22 cellular contexts compared by ENCODE assay signal in the genomic region with DNA sequence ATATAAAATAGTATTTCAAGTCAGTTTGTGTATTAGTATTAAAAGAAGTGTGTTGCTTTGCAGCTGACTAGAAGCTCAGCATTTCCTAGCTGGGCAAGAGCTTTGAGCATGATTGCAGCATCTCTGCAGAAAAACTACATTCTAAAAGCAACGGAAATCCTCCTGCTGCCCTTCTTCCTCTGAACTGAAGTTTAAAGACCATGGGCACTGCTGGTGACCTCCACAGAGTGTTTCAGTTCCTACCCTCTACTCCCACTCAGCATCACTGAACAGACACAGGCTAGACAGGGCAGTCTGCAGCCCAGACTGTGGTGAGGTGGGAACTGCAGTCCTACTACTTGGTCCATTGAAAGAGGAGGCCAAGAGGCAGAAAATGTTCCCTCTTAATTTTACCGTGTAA. TPM values are rescaled to one million over a fixed set of nuclear protein-coding genes. Genes with fewer than 3 reads are reported as not detected.
DNase-seq lines count a peak whose midpoint lies in the region; ATAC-seq, FAIRE-seq and TF ChIP-seq lines count a peak whose summit lies in the region.
"Had no signal": no experiment of that assay in that cellular context is flagged by ENCODE, and none has a peak within 500 bp of the region (broad histone marks: within the 10 kb centered on the region; RNA-seq: fewer than 3 reads in every experiment).

No MANE protein-coding gene starts in this region.

- H3K4me1 ChIP-seq in colonic mucosa (peaks cover 7% of the 10 kb centered on the region), kidney (ENCODE audit: control insufficient read depth in 1 of 2, insufficient read depth in 1 of 2, low read depth in 1 of 2, low read length in 2 of 2) (peaks cover 0 to 2% of the 10 kb centered on the region in 2 donors)
- H3K4me1 ChIP-seq: thyroid gland had no signal

- TF ChIP-seq CTCF in colonic mucosa (IDR thresholded peaks at IDR 0.05) (no peak), kidney (IDR thresholded peaks at IDR 0.05; ENCODE audit: borderline replicate concordance, extremely low read depth, insufficient read depth) (no peak)

- peaks cover 13 to 34% of the 10 kb centered on the region in 2 donors for H3K4me1 Mint-ChIP-seq in stimulated activated naive B cell treated with anti-CD40 and anti-IgM and Interleukin-4, amounts not matched to agents 10 μg/mL and 1 μg/mL and 100 μg/mL, for 72 hours
- H3K4me1 Mint-ChIP-seq: memory B cell had no signal

- intact Hi-C loops in colonic mucosa (cut with DNase I) (no loop called here), kidney (cut with DNase I) (no loop called here)

- no peak overlapping the region for H3K4me3 Mint-ChIP-seq in stimulated activated naive B cell treated with anti-CD40 and anti-IgM and Interleukin-4, amounts not matched to agents 10 μg/mL and 1 μg/mL and 100 μg/mL, for 72 hours
- H3K4me3 Mint-ChIP-seq: memory B cell; nephron progenitor cell; T-helper 1 cell treated with Interleukin-12 subunit alpha and Interleukin-12 subunit beta and Interleukin-4 antibody, amounts not matched to agents 30 μg/mL and 1 μg/mL, for 36 hours had no signal

- H3K9me3 ChIP-seq in colonic mucosa (no peaks in the 10 kb centered on the region), kidney (ENCODE audit: control insufficient read depth in 1 of 2, low read length in 2 of 2) (no peaks in the 10 kb centered on the region)
- H3K9me3 ChIP-seq: thyroid gland had no signal

- no peak for FAIRE-seq in kidney (lab: Jason Lieb, UNC)

- peak; percentile 41 for DNase-seq in NCI-H1105 treated with DMSO at 0.1 percent for 48 hours (lab: John Stamatoyannopoulos, UW)
- no peak for DNase-seq in NCI-H1105 (lab: John Stamatoyannopoulos, UW)
- no peak for DNase-seq in colonic mucosa
- peak; percentile 20 for DNase-seq in stimulated activated naive B cell treated with anti-CD40 and anti-IgM and Interleukin-4, amounts not matched to agents 10 μg/mL and 1 μg/mL and 100 μg/mL, for 72 hours
- no peak for DNase-seq in kidney
- DNase-seq in RKO (ENCODE audit: low spot score), result no peak
- DNase-seq in retina, result no peak
- DNase-seq: 8988T; activated CD4-positive, CD25-positive, alpha-beta regulatory T cell treated with anti-CD3 and anti-CD28 coated beads, Interleukin-2, amount 50 U/mL, for 72 hours; activated CD8-positive, alpha-beta memory T cell treated with anti-CD3 and anti-CD28 coated beads, Interleukin-2, amount 50 U/mL, for 48 hours; activated naive CD4-positive, alpha-beta T cell; aorta; foreskin melanocyte; NCI-H2029; NCI-H510A; nephron progenitor cell; stimulated activated CD4-positive, alpha-beta T cell treated with anti-CD3 and anti-CD28 coated beads, Interleukin-2, amount 100 ng/mL, for 24 hours; thyroid gland had no signal

- ATAC-seq in HG02759 (IDR thresholded peaks at IDR 0.05; ENCODE audit: unreplicated experiment), result peak; percentile 76
- ATAC-seq in stimulated activated naive B cell treated with anti-CD40 and anti-IgM and Interleukin-4, amounts not matched to agents 10 μg/mL and 1 μg/mL and 100 μg/mL, for 72 hours (replicated peaks), result peak; percentile 97 to 98

- H3K27me3 Mint-ChIP-seq in stimulated activated naive B cell treated with anti-CD40 and anti-IgM and Interleukin-4, amounts not matched to agents 10 μg/mL and 1 μg/mL and 100 μg/mL, for 72 hours, result no peaks in the 10 kb centered on the region

- H3K36me3 Mint-ChIP-seq in stimulated activated naive B cell treated with anti-CD40 and anti-IgM and Interleukin-4, amounts not matched to agents 10 μg/mL and 1 μg/mL and 100 μg/mL, for 72 hours, result peaks cover 0 to 3% of the 10 kb centered on the region in 2 donors
- H3K36me3 Mint-ChIP-seq: memory B cell had no signal

- H3K4me3 ChIP-seq in colonic mucosa (no peak overlapping the region), kidney (ENCODE audit: low read length in 2 of 2) (no peak overlapping the region)
- H3K4me3 ChIP-seq: thyroid gland had no signal

- no peaks in the 10 kb centered on the region for H3K27me3 ChIP-seq in colonic mucosa
- H3K27me3 ChIP-seq: thyroid gland had no signal

- H3K36me3 ChIP-seq in colonic mucosa (no peaks in the 10 kb centered on the region), kidney (ENCODE audit: control insufficient read depth in 1 of 2, insufficient read depth in 2 of 2, low read length in 2 of 2) (no peaks in the 10 kb centered on the region)
- H3K36me3 ChIP-seq: thyroid gland had no signal

- H3K9me3 Mint-ChIP-seq in stimulated activated naive B cell treated with anti-CD40 and anti-IgM and Interleukin-4, amounts not matched to agents 10 μg/mL and 1 μg/mL and 100 μg/mL, for 72 hours, result peaks cover 0 to 3% of the 10 kb centered on the region in 2 donors
- H3K9me3 Mint-ChIP-seq: T-helper 1 cell treated with Interleukin-12 subunit alpha and Interleukin-12 subunit beta and Interleukin-4 antibody, amounts not matched to agents 30 μg/mL and 1 μg/mL, for 36 hours had no signal

- H3K9ac ChIP-seq in colonic mucosa (ENCODE audit: low read depth in 2 of 2, low read length in 2 of 2), result no peak overlapping the region
- H3K9ac ChIP-seq in kidney (ENCODE audit: low read length in 2 of 2), result no peak overlapping the region

- no peak overlapping the region for H3K27ac Mint-ChIP-seq in stimulated activated naive B cell treated with anti-CD40 and anti-IgM and Interleukin-4, amounts not matched to agents 10 μg/mL and 1 μg/mL and 100 μg/mL, for 72 hours
- H3K27ac Mint-ChIP-seq: memory B cell; T-helper 1 cell treated with Interleukin-12 subunit alpha and Interleukin-12 subunit beta and Interleukin-4 antibody, amounts not matched to agents 30 μg/mL and 1 μg/mL, for 36 hours had no signal

- H3K27ac ChIP-seq in colonic mucosa (peak overlapping the region; percentile 78), kidney (ENCODE audit: low read depth in 2 of 2, low read length in 2 of 2) (no peak overlapping the region)
- H3K27ac ChIP-seq: C4-2B, thyroid gland had no signal

RNA-seq across cellular contexts. Expression of a gene that starts 59.0 kb away (rescaled TPM):
- total RNA-seq in colonic mucosa, result 10 to 100 TPM; 67.4 to 83.6 TPM
- total RNA-seq in kidney, result 11.5 TPM
- 3.1 TPM for polyA plus RNA-seq in kidney (ENCODE audit: insufficient read depth, low read depth, low replicate concordance)

Comparison
In these comparisons a context has a peak if more than half of its experiments do, and no peak if none do; other contexts are left out.
1. DNase-seq: peak in NCI-H1105 treated with DMSO at 0.1 percent for 48 hours (single experiment) and stimulated activated naive B cell treated with anti-CD40 and anti-IgM and Interleukin-4, amounts not matched to agents 10 μg/mL and 1 μg/mL and 100 μg/mL, for 72 hours (single experiment); none in NCI-H1105 (single experiment), colonic mucosa (single experiment), kidney (single experiment), RKO (single experiment) and retina (single experiment).